Comparison of ENCODE assay signal across 9 cellular contexts in genomic region chr3:172065534-172065933, GRCh38. TPM values are rescaled to one million over a fixed set of nuclear protein-coding genes. Genes with fewer than 3 reads are reported as not detected.
DNase-seq lines count a peak whose midpoint lies in the region; ATAC-seq, FAIRE-seq and TF ChIP-seq lines count a peak whose summit lies in the region.
"Had no signal": no experiment of that assay in that cellular context is flagged by ENCODE, and none has a peak within 500 bp of the region (broad histone marks: within the 10 kb centered on the region; RNA-seq: fewer than 3 reads in every experiment).

No MANE protein-coding gene starts in this region.

- peaks cover 57% of the 10 kb centered on the region for H3K4me1 Mint-ChIP-seq in endodermal cell

- peak overlapping the region in 1 of 2 experiments; percentile 66; a peak in 2 of 4 replicates for H3K9ac ChIP-seq in K562 (ENCODE audit: insufficient read depth in 1 of 2, low read depth in 2 of 2, low read length in 2 of 2)
- peak overlapping the region; percentile 35 for H3K9ac ChIP-seq in HepG2 (ENCODE audit: insufficient read depth, low read depth, low read length)
- no peak overlapping the region for H3K9ac ChIP-seq in endodermal cell (ENCODE audit: extremely low read depth, low read length, poor library complexity, severe bottlenecking)
- H3K9ac ChIP-seq in PC-3 (ENCODE audit: low read length) = no peak overlapping the region

- H3K36me3 ChIP-seq in ACC112 (ENCODE audit: insufficient read depth, low read length) (peaks cover 27% of the 10 kb centered on the region), K562 (ENCODE audit: control insufficient read depth, insufficient read depth, low read length) (peaks cover 16% of the 10 kb centered on the region; the same call in 2 of the 3 replicates), HepG2 (replicated peaks in 1 of 2; ENCODE audit: control insufficient read depth in 1 of 2, insufficient read depth in 2 of 2, low read length in 2 of 2) (peaks cover 7 to 64% of the 10 kb centered on the region in 2 experiments), endodermal cell (ENCODE audit: control insufficient read depth, insufficient read depth, low read length) (peaks cover 46% of the 10 kb centered on the region), PC-3 (ENCODE audit: low read depth, low read length) (peaks cover 9% of the 10 kb centered on the region; the same call in 1 of the 2 replicates)

- TF ChIP-seq RAD21 in K562 (CRISPR knock-in tag; conservative IDR thresholded peaks at IDR 0.05 in 1 of 2, IDR thresholded peaks at IDR 0.05 in 1 of 2) = peak in 1 of 2 experiments; percentile 10; a peak in 1 of 4 replicates
- no peak for TF ChIP-seq RAD21 in HepG2 (CRISPR knock-in tag; IDR thresholded peaks at IDR 0.05)

- peak; percentile 78 for ATAC-seq in K562
- ATAC-seq in HepG2 = no peak
- no peak for ATAC-seq in HG02852 (IDR thresholded peaks at IDR 0.05; ENCODE audit: unreplicated experiment)
- no peak for ATAC-seq in PC-3

- TF ChIP-seq POLR2A in K562 (conservative IDR thresholded peaks at IDR 0.05) (no peak), HepG2 (IDR thresholded peaks at IDR 0.05; ENCODE audit: insufficient read depth in 1 of 2, low read depth in 2 of 2, low read length in 2 of 2) (0 out of 4 replicates have a peak, but pooled peaks of 1 of the 2 experiments have one; percentile 11)

- TF ChIP-seq CTCF in K562 (IDR thresholded peaks at IDR 0.05 in 2 of 3, conservative IDR thresholded peaks at IDR 0.05 in 1 of 3; ENCODE audit: insufficient read depth in 2 of 3, low read depth in 1 of 3, low read length in 3 of 3) = no peak
- no peak for TF ChIP-seq CTCF in HepG2 (CRISPR knock-in tag; IDR thresholded peaks at IDR 0.05)
- TF ChIP-seq CTCF in endodermal cell (conservative IDR thresholded peaks at IDR 0.05) = no peak
- no peak for TF ChIP-seq CTCF in PC-3 (conservative IDR thresholded peaks at IDR 0.05; ENCODE audit: low read depth, low read length)

- peak; percentile 88 for TF ChIP-seq EP300 in K562 (IDR thresholded peaks at IDR 0.05; ENCODE audit: low read length)
- no peak for TF ChIP-seq EP300 in HepG2 (IDR thresholded peaks at IDR 0.05; ENCODE audit: low read depth in 2 of 2, low read length in 2 of 2)
- no peak for TF ChIP-seq EP300 in HepG2 (CRISPR knock-in tag; IDR thresholded peaks at IDR 0.05; ENCODE audit: borderline replicate concordance)

- H3K27me3 ChIP-seq in ACC112 (ENCODE audit: insufficient read depth, low read length) = no peaks in the 10 kb centered on the region
- no peaks in the 10 kb centered on the region for H3K27me3 ChIP-seq in K562 (ENCODE audit: control insufficient read depth in 2 of 2, insufficient read depth in 2 of 2, low read length in 2 of 2)
- H3K27me3 ChIP-seq in HepG2 (ENCODE audit: control insufficient read depth in 1 of 2, insufficient read depth in 2 of 2, low read length in 2 of 2) = no peaks in the 10 kb centered on the region
- H3K27me3 ChIP-seq in endodermal cell (ENCODE audit: control insufficient read depth, insufficient read depth, low read length, poor library complexity, severe bottlenecking) = no peaks in the 10 kb centered on the region
- no peaks in the 10 kb centered on the region for H3K27me3 ChIP-seq in PC-3 (ENCODE audit: low read length)

- peak overlapping the region; percentile 58 for H3K4me2 ChIP-seq in K562 (ENCODE audit: insufficient read depth, low read length)
- peak overlapping the region; percentile 57 for H3K4me2 ChIP-seq in HepG2 (ENCODE audit: low read depth, low read length)
- no peak overlapping the region for H3K4me2 ChIP-seq in PC-3 (ENCODE audit: low read length)

- no peak overlapping the region for H3K27ac Mint-ChIP-seq in endodermal cell

- POLR2A ChIA-PET in K562 (lab: Yijun Ruan, JAX) (interaction anchor here (0.7 to 2.7 kb wide), 9 partner anchors 9 to 685 kb away, joined by 3 to 11 read pairs (median 4); partner anchors contain the start of gene ECT2), HepG2 (lab: Yijun Ruan, JAX) (interaction anchor here (0.9 to 3.0 kb wide), 8 partner anchors 9 to 224 kb away, joined by 3 to 19 read pairs (median 4); no protein-coding TSS in a partner anchor), PC-3 (lab: Charles Lee; ENCODE audit: unreplicated experiment) (no interaction called here)

- peak overlapping the region; percentile 75 for H3K27ac ChIP-seq in ACC112 (ENCODE audit: low read depth, low read length)
- peak overlapping the region; percentile 92 for H3K27ac ChIP-seq in K562 (ENCODE audit: extremely low read depth, low read depth, low read length)
- peak overlapping the region; percentile 69 for H3K27ac ChIP-seq in HepG2 (ENCODE audit: extremely low read length, insufficient read depth, low read length)
- no peak overlapping the region for H3K27ac ChIP-seq in endodermal cell (ENCODE audit: low read depth, low read length)
- no peak overlapping the region for H3K27ac ChIP-seq in PC-3 (ENCODE audit: low read length)

- H3K27me3 Mint-ChIP-seq in endodermal cell (ENCODE audit: insufficient read depth) = no peaks in the 10 kb centered on the region

- FAIRE-seq in K562 (lab: Jason Lieb, UNC) (peak; percentile 82), HepG2 (lab: Jason Lieb, UNC) (no peak)

- no peaks in the 10 kb centered on the region for H3K9me2 ChIP-seq in PC-3 (replicated peaks; ENCODE audit: low read length)

- H3K79me2 ChIP-seq in ACC112 (ENCODE audit: control insufficient read depth, insufficient read depth, low read length, unreplicated experiment) (peaks cover 98% of the 10 kb centered on the region), K562 (ENCODE audit: control insufficient read depth, insufficient read depth, low read length) (peaks cover 91% of the 10 kb centered on the region), HepG2 (ENCODE audit: insufficient read depth, low read length) (peaks cover 97% of the 10 kb centered on the region), PC-3 (ENCODE audit: low read length) (peaks cover 97% of the 10 kb centered on the region)

- intact Hi-C loops in K562 (cut with micrococcal nuclease) = loop anchor here (5.0 kb wide), 1 partner anchor 42 kb away; no protein-coding TSS in a partner anchor
- intact Hi-C loops in HepG2 (cut with micrococcal nuclease; ENCODE audit: unreplicated experiment) = no loop called here
- intact Hi-C loops in PC-3 (cut with micrococcal nuclease) = no loop called here

- CTCF ChIA-PET in K562 (lab: Yijun Ruan, JAX; ENCODE audit: low intra/inter-chr PET ratio) (no interaction called here), HepG2 (lab: Yijun Ruan, JAX; ENCODE audit: low intra/inter-chr PET ratio, low total read pairs) (no interaction called here), PC-3 (lab: Charles Lee) (no interaction called here)

- peaks cover 2% of the 10 kb centered on the region; the same call in 1 of the 2 replicates for H3K9me3 ChIP-seq in K562 (replicated peaks; ENCODE audit: control insufficient read depth, insufficient read depth, low read depth, low read length)
- H3K9me3 ChIP-seq in HepG2 (ENCODE audit: low read length) = no peaks in the 10 kb centered on the region
- H3K9me3 ChIP-seq in endodermal cell (ENCODE audit: control insufficient read depth, low read length) = peaks cover 10% of the 10 kb centered on the region
- H3K9me3 ChIP-seq in PC-3 (ENCODE audit: low read length) = no peaks in the 10 kb centered on the region

- no peaks in the 10 kb centered on the region; the same call in 1 of the 2 replicates for H4K20me1 ChIP-seq in K562 (replicated peaks; ENCODE audit: control insufficient read depth, insufficient read depth, low read length)
- peaks cover 93% of the 10 kb centered on the region for H4K20me1 ChIP-seq in HepG2 (ENCODE audit: insufficient read depth, low read length)
- peaks cover 85% of the 10 kb centered on the region for H4K20me1 ChIP-seq in PC-3 (ENCODE audit: low read length)

- H2AFZ ChIP-seq in ACC112 (ENCODE audit: low read length, unreplicated experiment) (no peak overlapping the region), K562 (ENCODE audit: low read depth, low read length) (peak overlapping the region; percentile 64), HepG2 (ENCODE audit: low read length) (no peak overlapping the region), PC-3 (ENCODE audit: low read length) (no peak overlapping the region)

- H3K4me1 ChIP-seq in ACC112 (ENCODE audit: control insufficient read depth, insufficient read depth, low read length, unreplicated experiment) = peaks cover 89% of the 10 kb centered on the region
- H3K4me1 ChIP-seq in K562 (replicated peaks in 1 of 2; ENCODE audit: control insufficient read depth in 2 of 2, insufficient read depth in 2 of 2, low read length in 2 of 2) = peaks cover 11 to 57% of the 10 kb centered on the region in 2 experiments
- peaks cover 100% of the 10 kb centered on the region for H3K4me1 ChIP-seq in HepG2 (ENCODE audit: insufficient read depth, low read length)
- peaks cover 22% of the 10 kb centered on the region for H3K4me1 ChIP-seq in endodermal cell (ENCODE audit: control insufficient read depth, insufficient read depth, low read length)
- H3K4me1 ChIP-seq in PC-3 (ENCODE audit: insufficient read depth, low read length) = peaks cover 26% of the 10 kb centered on the region

- no peak overlapping the region for H3K4me3 Mint-ChIP-seq in endodermal cell

- H3K9me3 Mint-ChIP-seq in endodermal cell = no peaks in the 10 kb centered on the region

- H3F3A ChIP-seq in PC-3 (ENCODE audit: low read length, unreplicated experiment) = no peaks in the 10 kb centered on the region

- no peaks in the 10 kb centered on the region for H3K9me1 ChIP-seq in K562 (ENCODE audit: control insufficient read depth, insufficient read depth, low read length)

- DNase-seq in LHCN-M2 (ENCODE audit: low read depth) (peak; percentile 39), K562 (ENCODE audit: extremely low read depth in 1 of 4, low spot score in 3 of 4) (peak in 2 of 4 experiments; percentile 65 to 88), HepG2 (ENCODE audit: low spot score) (no peak), T1000 (lab: John Stamatoyannopoulos, UW) (no peak), endodermal cell (no peak), PC-3 (no peak)
- DNase-seq: central memory CD4-positive, alpha-beta T cell had no signal

- no TSS peak for BruUV-seq in K562 (replicated peaks; lab: Mats Ljungman, UMichigan)
- no TSS peak for BruUV-seq in HepG2 (replicated peaks; lab: Mats Ljungman, UMichigan)
- BruUV-seq in PC-3 (replicated peaks; lab: Mats Ljungman, UMichigan) = no TSS peak

- H3K4me3 ChIP-seq in ACC112 (ENCODE audit: low read depth, low read length) = peak overlapping the region; percentile 49; the same call in 1 of the 2 replicates
- no peak overlapping the region for H3K4me3 ChIP-seq in K562
- H3K4me3 ChIP-seq in HepG2 (replicated peaks in 1 of 3; ENCODE audit: insufficient read depth in 1 of 3, low read depth in 2 of 3, low read length in 3 of 3) = 0 out of 6 replicates have a peak overlapping the region, but pooled peaks of 1 of the 3 experiments have one; percentile 1
- H3K4me3 ChIP-seq in endodermal cell (ENCODE audit: low read length) = no peak overlapping the region
- H3K4me3 ChIP-seq in PC-3 (ENCODE audit: low read length) = no peak overlapping the region

- in situ Hi-C loops in K562 (cut with MboI) (no loop called here), HepG2 (cut with HindIII; ENCODE audit: extremely low pct_ligation_motif_present, low pct_unique_long_range_greater_than_20kb) (no loop called here)

- H3K36me3 Mint-ChIP-seq in endodermal cell (ENCODE audit: low read depth) = peaks cover 36% of the 10 kb centered on the region

- WGBS in K562 (ENCODE audit: insufficient coverage, low coverage, missing lambda C conversion rate) = 0% methylated on average over 1 of the region's 1 CpG
- WGBS in HepG2 (ENCODE audit: low lambda C conversion rate) = 11% methylated on average over 1 of the region's 1 CpG
- 83 to 100% methylated on average over 1 of the region's 1 CpG for WGBS in endodermal cell (ENCODE audit: insufficient coverage in 1 of 2, insufficient read length in 1 of 2), 2 experiments

RNA-seq across cellular contexts. Expression of gene FNDC3B, which starts 26.2 kb away (rescaled TPM):
- 38.6 and 40.4 TPM in 2 replicates for total RNA-seq in LHCN-M2 (2014; rRNA removed)
- polyA plus RNA-seq in LHCN-M2 (2012) = 29.0 TPM
- 142 and 253 TPM in 2 replicates for total RNA-seq in K562 (2011; cell fraction: chromatin; rRNA removed; ENCODE audit: low replicate concordance)
- 37.0 and 58.0 TPM in 2 replicates for total RNA-seq in K562 (2011; cell fraction: nucleolus; rRNA removed)
- total RNA-seq in K562 (2011; cell fraction: nucleoplasm; rRNA removed) = 132 and 200 TPM in 2 replicates
- total RNA-seq in K562 (2014; rRNA removed) = 19.1 and 20.2 TPM in 2 replicates
- total RNA-seq in K562 (2014; rRNA removed; fragmentation: Illumina TruSeq; extraction: Trizol) = 23.8 and 29.5 TPM in 2 replicates
- 25.6 and 26.1 TPM in 2 replicates for total RNA-seq in K562 (2015; rRNA removed; fragmentation: Illumina TruSeq; extraction: Trizol)
- 29.5 and 35.8 TPM in 2 replicates for total RNA-seq in K562 (2021)
- 10.9 and 12.1 TPM in 2 replicates for polyA plus RNA-seq in K562 (2011; rRNA removed)
- polyA plus RNA-seq in K562 (2011; cell fraction: cytosol; rRNA removed) = 7.1 and 12.2 TPM in 2 replicates
- polyA plus RNA-seq in K562 (2011; cell fraction: nucleus; rRNA removed) = 46.5 and 50.1 TPM in 2 replicates
- 14.7 and 30.8 TPM in 2 replicates for polyA plus RNA-seq in K562 (2012)
- 14.0 and 16.2 TPM in 2 replicates for polyA plus RNA-seq in K562 (2014; fragmentation: Illumina TruSeq; extraction: Trizol)
- polyA plus RNA-seq in K562 (2014; fragmentation: Nextera tagmentation; extraction: Ambion mirVana) = 10 to 100 TPM in 1 of 2 experiments, 1 to 10 TPM in 1; 7.0 to 10.5 TPM
- 9.2 and 9.8 TPM in 2 replicates for polyA plus RNA-seq in K562 (2014; rRNA removed)
- polyA minus RNA-seq in K562 (2011; rRNA and poly(A)+ RNA removed) = 46.1 and 71.6 TPM in 2 replicates
- 11.2 and 13.2 TPM in 2 replicates for polyA minus RNA-seq in K562 (2011; cell fraction: cytosol; rRNA and poly(A)+ RNA removed)
- 59.6 and 111 TPM in 2 replicates for polyA minus RNA-seq in K562 (2011; cell fraction: nucleus; rRNA and poly(A)+ RNA removed)
- 103 and 110 TPM in 2 replicates for total RNA-seq in HepG2 (2016; rRNA removed; fragmentation: Illumina TruSeq; extraction: Trizol)
- 133 and 147 TPM in 2 replicates for total RNA-seq in HepG2 (2016; cell fraction: cytosol; rRNA removed; fragmentation: Illumina TruSeq; extraction: Trizol; ENCODE audit: low read depth)
- total RNA-seq in HepG2 (2016; cell fraction: insoluble cytoplasmic fraction; rRNA removed; fragmentation: Illumina TruSeq; extraction: Trizol) = 93.9 TPM in 2 replicates
- 73.4 and 76.7 TPM in 2 replicates for total RNA-seq in HepG2 (2016; cell fraction: membrane; rRNA removed; fragmentation: Illumina TruSeq; extraction: Trizol)
- 222 and 239 TPM in 2 replicates for total RNA-seq in HepG2 (2016; cell fraction: nucleus; rRNA removed; fragmentation: Illumina TruSeq; extraction: Trizol)
- polyA plus RNA-seq in HepG2 (2011; rRNA removed) = 74.8 and 82.8 TPM in 2 replicates
- polyA plus RNA-seq in HepG2 (2011; cell fraction: cytosol; rRNA removed) = 26.6 and 44.0 TPM in 2 replicates
- polyA plus RNA-seq in HepG2 (2011; cell fraction: nucleus; rRNA removed) = 159 and 177 TPM in 2 replicates
- polyA plus RNA-seq in HepG2 (2012) = 100 and 116 TPM in 2 replicates
- polyA plus RNA-seq in HepG2 (2016; cell fraction: cytosol; fragmentation: Illumina TruSeq; extraction: Trizol; ENCODE audit: low read depth) = 18.9 and 23.3 TPM in 2 replicates
- 71.0 and 74.2 TPM in 2 replicates for polyA plus RNA-seq in HepG2 (2016; cell fraction: insoluble cytoplasmic fraction; fragmentation: Illumina TruSeq; extraction: Trizol; ENCODE audit: low read depth)
- 23.8 and 25.2 TPM in 2 replicates for polyA plus RNA-seq in HepG2 (2016; cell fraction: membrane; fragmentation: Illumina TruSeq; extraction: Trizol; ENCODE audit: low read depth)
- polyA plus RNA-seq in HepG2 (2016; cell fraction: nucleus; fragmentation: Illumina TruSeq; extraction: Trizol; ENCODE audit: insufficient read depth, low read depth) = 67.2 and 72.5 TPM in 2 replicates
- polyA minus RNA-seq in HepG2 (2011; rRNA and poly(A)+ RNA removed; ENCODE audit: low replicate concordance) = 83.1 and 705 TPM in 2 replicates
- polyA minus RNA-seq in HepG2 (2011; cell fraction: cytosol; rRNA and poly(A)+ RNA removed) = 129 and 146 TPM in 2 replicates
- polyA minus RNA-seq in HepG2 (2011; cell fraction: nucleus; rRNA and poly(A)+ RNA removed) = 1,231 and 1,245 TPM in 2 replicates
- total RNA-seq in endodermal cell = 100 to 1,000 TPM in 1 of 2 donors, 10 to 100 TPM in 1; 80.6 to 107 TPM
- 31.9 TPM for polyA plus RNA-seq in endodermal cell (2013, experiment 1 of 2)
- 32.7 TPM for polyA plus RNA-seq in endodermal cell (2013, experiment 2 of 2)
- total RNA-seq in PC-3 (2014; rRNA removed) = 48.6 and 56.3 TPM in 2 replicates

Comparison
In these comparisons a context has a peak if more than half of its experiments do, and no peak if none do; other contexts are left out.
1. H3K27ac ChIP-seq: peak in ACC112 (single experiment), K562 (single experiment) and HepG2 (single experiment); none in endodermal cell (single experiment) and PC-3 (single experiment).